ENCODE assay signal across 8 cellular contexts in genomic region chr10:102775973-102776669, GRCh38. TPM values are rescaled to one million over a fixed set of nuclear protein-coding genes. Genes with fewer than 3 reads are reported as not detected.
DNase-seq lines count a peak whose midpoint lies in the region; FAIRE-seq and TF ChIP-seq lines count a peak whose summit lies in the region.

No MANE protein-coding gene starts in this region.

- FAIRE-seq in GM12892 (lab: Jason Lieb, UNC), result no peak

- H3K9me3 ChIP-seq in adrenal gland (replicated peaks in 1 of 3), result no peaks in the 10 kb centered on the region
- no peaks in the 10 kb centered on the region for H3K9me3 ChIP-seq in right atrium auricular region

- intact Hi-C loops in adrenal gland (cut with DNase I), result no loop called here

- peak overlapping the region; percentile 17 for H3K4me3 Mint-ChIP-seq in T-helper 2 cell treated with Interferon-gamma antibody and Interleukin-4, amounts not matched to agents 5 μg/mL and 100 μg/mL, for 36 hours

- no peaks in the 10 kb centered on the region for H3K36me3 ChIP-seq in adrenal gland (replicated peaks in 1 of 2)
- H3K36me3 ChIP-seq in right atrium auricular region, result no peaks in the 10 kb centered on the region

- 6% methylated on average over 15 to 17 of the region's 17 CpGs for WGBS in adrenal gland, 4 donors

- peaks cover 28% of the 10 kb centered on the region for H3K4me1 Mint-ChIP-seq in T-helper 2 cell treated with Interferon-gamma antibody and Interleukin-4, amounts not matched to agents 5 μg/mL and 100 μg/mL, for 36 hours (ENCODE audit: low read depth)

- TF ChIP-seq CTCF in adrenal gland (IDR thresholded peaks at IDR 0.05), result no peak
- no peak for TF ChIP-seq CTCF in right atrium auricular region (IDR thresholded peaks at IDR 0.05)

- no peak for DNase-seq in T-helper 2 cell treated with Interferon-gamma antibody and Interleukin-4, amounts not matched to agents 5 μg/mL and 100 μg/mL, for 36 hours (ENCODE audit: low spot score)
- DNase-seq in T-helper 2 cell (no peak), adrenal gland (peak; percentile 84 to 93 (median 90)), right atrium auricular region (ENCODE audit: low spot score) (peak; percentile 95), pons (ENCODE audit: low spot score) (peak; percentile 84), DMS79 treated with DMSO at 0.1 percent for 48 hours (lab: John Stamatoyannopoulos, UW) (no peak), GM12892 (ENCODE audit: insufficient read length) (no peak), COLO829 (ENCODE audit: low spot score) (no peak)

- H3K4me1 ChIP-seq in adrenal gland (replicated peaks in 1 of 2) (peaks cover 84 to 98% of the 10 kb centered on the region in 2 donors), right atrium auricular region (peaks cover 0 to 84% of the 10 kb centered on the region in 2 donors)

- peak overlapping the region; percentile 89 to 96 (median 93) for H3K27ac ChIP-seq in adrenal gland
- H3K27ac ChIP-seq in right atrium auricular region, result peak overlapping the region; percentile 95 to 99

- H3K4me3 ChIP-seq in adrenal gland (peak overlapping the region in 2 of 4 donors; percentile 29 to 42), right atrium auricular region (peak overlapping the region; percentile 50 to 56)

- no peaks in the 10 kb centered on the region for H3K27me3 ChIP-seq in adrenal gland
- no peaks in the 10 kb centered on the region for H3K27me3 ChIP-seq in right atrium auricular region

- no peak overlapping the region for H3K27ac Mint-ChIP-seq in T-helper 2 cell treated with Interferon-gamma antibody and Interleukin-4, amounts not matched to agents 5 μg/mL and 100 μg/mL, for 36 hours

- TF ChIP-seq POLR2A in adrenal gland (IDR thresholded peaks at IDR 0.05), result peak; percentile 49 to 89
- no peak for TF ChIP-seq POLR2A in GM12892 (IDR thresholded peaks at IDR 0.05; ENCODE audit: low read depth, low read length)

- H3K27me3 Mint-ChIP-seq in T-helper 2 cell treated with Interferon-gamma antibody and Interleukin-4, amounts not matched to agents 5 μg/mL and 100 μg/mL, for 36 hours (ENCODE audit: low read depth), result no peaks in the 10 kb centered on the region

- no peaks in the 10 kb centered on the region for H3K9me3 Mint-ChIP-seq in T-helper 2 cell treated with Interferon-gamma antibody and Interleukin-4, amounts not matched to agents 5 μg/mL and 100 μg/mL, for 36 hours

- H3K36me3 Mint-ChIP-seq in T-helper 2 cell treated with Interferon-gamma antibody and Interleukin-4, amounts not matched to agents 5 μg/mL and 100 μg/mL, for 36 hours (ENCODE audit: low read depth), result peaks cover 13% of the 10 kb centered on the region

RNA-seq across cellular contexts. Expression of gene WBP1L, which starts 32.4 kb away (rescaled TPM):
- total RNA-seq in adrenal gland, result 100 to 1,000 TPM in 7 of 8 donors, 10 to 100 TPM in 1; 77.4 to 231 (median 120) TPM
- 10 to 100 TPM; 38.5 to 48.5 (median 46.7) TPM for polyA plus RNA-seq in adrenal gland
- 10 to 100 TPM; 46.1 to 94.4 TPM for total RNA-seq in right atrium auricular region
- 9.7 TPM for polyA plus RNA-seq in GM12892 (2012; ENCODE audit: missing spikeins)

Comparison
In these comparisons a context has a peak if more than half of its experiments do, and no peak if none do; other contexts are left out.
1. DNase-seq: peak in adrenal gland (7 of 7), right atrium auricular region (single experiment) and pons (single experiment); none in T-helper 2 cell treated with Interferon-gamma antibody and Interleukin-4, amounts not matched to agents 5 μg/mL and 100 μg/mL, for 36 hours (single experiment), T-helper 2 cell (0 of 5), DMS79 treated with DMSO at 0.1 percent for 48 hours (single experiment), GM12892 (single experiment) and COLO829 (single experiment).